2 cellular contexts compared by ENCODE assay signal in genomic region chr18:35504996-35505395, GRCh38.
A peak's percentile ranks its signal among the peaks of the same experiment; 100 is the strongest.
TF ChIP-seq lines count a peak whose summit lies in the region.

No MANE protein-coding gene starts in this region.

TF ChIP-seq in A549, 52 proteins besides CTCF, POLR2A, EP300 and RAD21:
- TF ChIP-seq MAFK (IDR thresholded peaks at IDR 0.05; ENCODE audit: partially characterized antibody) (no peak), EHMT2 (IDR thresholded peaks at IDR 0.05; ENCODE audit: low read depth) (no peak)

TF ChIP-seq in K562, 482 proteins besides CTCF, POLR2A, EP300 and RAD21:
- TF ChIP-seq SMARCA4 (IDR thresholded peaks at IDR 0.05) (no peak), HDAC6 (IDR thresholded peaks at IDR 0.05; ENCODE audit: low read depth, low read length) (no peak), NR2C2 (CRISPR knock-in tag; IDR thresholded peaks at IDR 0.05) (no peak), NR2C2 (tag; IDR thresholded peaks at IDR 0.05) (peak; percentile 30; the same call in 1 of the 2 replicates), MCM3 (IDR thresholded peaks at IDR 0.05) (no peak), HNRNPH1 (optimal IDR thresholded peaks at IDR 0.05; ENCODE audit: low read depth, low read length) (no peak)
